In the genomic region with DNA sequence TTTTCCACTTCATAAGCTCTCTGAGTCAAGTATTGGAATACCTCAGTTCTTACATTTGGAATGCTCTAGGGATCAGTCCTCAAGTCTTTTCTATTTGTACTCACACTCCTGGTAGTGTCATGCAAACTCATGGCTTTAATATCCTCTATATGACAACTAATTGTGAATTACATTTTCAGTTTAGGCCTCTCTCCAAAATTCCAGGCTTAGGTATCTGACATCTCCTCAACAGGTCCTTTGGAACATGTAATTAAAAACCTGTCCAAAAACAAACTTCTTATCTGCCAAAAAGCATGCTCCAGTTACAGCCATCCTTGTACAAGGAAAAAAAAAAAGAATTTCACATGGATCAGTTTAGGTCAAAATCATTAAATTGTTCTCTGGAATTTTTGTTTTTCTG, we compare ENCODE assay signal across 23 cellular contexts.
DNase-seq lines count a peak whose midpoint lies in the region; ATAC-seq, FAIRE-seq and TF ChIP-seq lines count a peak whose summit lies in the region.
"Had no signal": no experiment of that assay in that cellular context is flagged by ENCODE, and none has a peak within 500 bp of the region (broad histone marks: within the 10 kb centered on the region; RNA-seq: fewer than 3 reads in every experiment).

No MANE protein-coding gene starts in this region.

- TF ChIP-seq POLR2A in HepG2 (IDR thresholded peaks at IDR 0.05; ENCODE audit: insufficient read depth in 1 of 2, low read depth in 2 of 2, low read length in 2 of 2): no peak

- TF ChIP-seq CTCF in left lung (IDR thresholded peaks at IDR 0.05) (no peak), HepG2 (CRISPR knock-in tag; IDR thresholded peaks at IDR 0.05) (no peak)

- in situ Hi-C loops in HepG2 (cut with HindIII; ENCODE audit: extremely low pct_ligation_motif_present, low pct_unique_long_range_greater_than_20kb): no loop called here

- POLR2A ChIA-PET in HepG2 (lab: Yijun Ruan, JAX): no interaction called here

- ATAC-seq in left lung: peak; percentile 43
- ATAC-seq in HepG2: no peak
- ATAC-seq in HG03280 (IDR thresholded peaks at IDR 0.05; ENCODE audit: unreplicated experiment): no peak

- no peak overlapping the region for H3K4me3 ChIP-seq in left lung
- no peak overlapping the region for H3K4me3 ChIP-seq in HepG2 (replicated peaks in 1 of 3; ENCODE audit: insufficient read depth in 1 of 3, low read depth in 2 of 3, low read length in 3 of 3)
- H3K4me3 ChIP-seq: BLaER1 had no signal

- no peak overlapping the region for H3K4me2 ChIP-seq in HepG2 (ENCODE audit: low read depth, low read length)
- H3K4me2 ChIP-seq: BLaER1 had no signal

- H3K27me3 ChIP-seq in left lung (no peaks in the 10 kb centered on the region), HepG2 (ENCODE audit: control insufficient read depth in 1 of 2, insufficient read depth in 2 of 2, low read length in 2 of 2) (no peaks in the 10 kb centered on the region)
- H3K27me3 ChIP-seq: BE2C, BLaER1 had no signal

- FAIRE-seq in HepG2 (lab: Jason Lieb, UNC): no peak
- FAIRE-seq: G401.6, GM12891, GM19239 had no signal

- TF ChIP-seq RAD21 in HepG2 (CRISPR knock-in tag; IDR thresholded peaks at IDR 0.05): no peak

- H3K79me2 ChIP-seq in HepG2 (ENCODE audit: insufficient read depth, low read length): no peaks in the 10 kb centered on the region

- no peak for TF ChIP-seq EP300 in HepG2 (IDR thresholded peaks at IDR 0.05; ENCODE audit: low read depth in 2 of 2, low read length in 2 of 2)
- TF ChIP-seq EP300 in HepG2 (CRISPR knock-in tag; IDR thresholded peaks at IDR 0.05; ENCODE audit: borderline replicate concordance): no peak

- CTCF ChIA-PET in HepG2 (lab: Yijun Ruan, JAX; ENCODE audit: low intra/inter-chr PET ratio, low total read pairs): no interaction called here

- H3K36me3 ChIP-seq in left lung (no peaks in the 10 kb centered on the region), HepG2 (replicated peaks in 1 of 2; ENCODE audit: control insufficient read depth in 1 of 2, insufficient read depth in 2 of 2, low read length in 2 of 2) (no peaks in the 10 kb centered on the region)
- H3K36me3 ChIP-seq: BE2C, BLaER1 had no signal

- no peaks in the 10 kb centered on the region for H3K4me1 ChIP-seq in left lung
- H3K4me1 ChIP-seq in HepG2 (ENCODE audit: insufficient read depth, low read length): no peaks in the 10 kb centered on the region
- H3K4me1 ChIP-seq: BE2C, BLaER1 had no signal

- no TSS peak for BruUV-seq in HepG2 (replicated peaks; lab: Mats Ljungman, UMichigan)

- H3K9me3 ChIP-seq in left lung (peaks cover 0 to 7% of the 10 kb centered on the region in 2 donors), HepG2 (ENCODE audit: low read length) (peaks cover 51% of the 10 kb centered on the region)
- H3K9me3 ChIP-seq: BE2C, BLaER1 had no signal

- H3K9ac ChIP-seq in HepG2 (ENCODE audit: insufficient read depth, low read depth, low read length): no peak overlapping the region
- H3K9ac ChIP-seq: BLaER1 had no signal

- H2AFZ ChIP-seq in HepG2 (ENCODE audit: low read length): no peak overlapping the region

- H3K27ac ChIP-seq in left lung: no peak overlapping the region
- no peak overlapping the region for H3K27ac ChIP-seq in HepG2 (ENCODE audit: extremely low read length, insufficient read depth, low read length)
- H3K27ac ChIP-seq: BLaER1 had no signal

- DNase-seq in cerebellar cortex (ENCODE audit: low spot score) (peak; percentile 67), left lung (no peak), HepG2 (ENCODE audit: low spot score) (no peak), NCI-H748 (lab: John Stamatoyannopoulos, UW; ENCODE audit: unreplicated experiment) (no peak)
- DNase-seq: 8988T; ACHN; BE2C; CD4-positive, alpha-beta memory T cell; CD4-positive, CD25-positive, alpha-beta regulatory T cell; CD8-positive, alpha-beta memory T cell; COR-L47; DMS 273 treated with DMSO at 0.1 percent for 48 hours; DMS153; DMS53; DMS79; DND-41; EL; GF-D8 had no signal

- intact Hi-C loops in left lung (cut with DNase I) (no loop called here), HepG2 (cut with micrococcal nuclease; ENCODE audit: unreplicated experiment) (no loop called here)

- no peaks in the 10 kb centered on the region for H4K20me1 ChIP-seq in HepG2 (ENCODE audit: insufficient read depth, low read length)
- H4K20me1 ChIP-seq: BLaER1 had no signal

TF ChIP-seq in HepG2, 621 proteins besides CTCF, POLR2A, EP300 and RAD21 (continues in another document):
- TF ChIP-seq, protein P1, sequence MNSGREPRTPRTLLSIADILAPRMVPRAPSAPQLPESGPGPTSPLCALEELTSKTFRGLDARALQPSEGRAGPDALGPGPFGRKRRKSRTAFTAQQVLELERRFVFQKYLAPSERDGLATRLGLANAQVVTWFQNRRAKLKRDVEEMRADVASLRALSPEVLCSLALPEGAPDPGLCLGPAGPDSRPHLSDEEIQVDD (CRISPR knock-in tag; IDR thresholded peaks at IDR 0.05; ENCODE audit: borderline replicate concordance): no peak
- no peak for TF ChIP-seq ZNF20 (CRISPR knock-in tag; IDR thresholded peaks at IDR 0.05)
- TF ChIP-seq, protein P2, sequence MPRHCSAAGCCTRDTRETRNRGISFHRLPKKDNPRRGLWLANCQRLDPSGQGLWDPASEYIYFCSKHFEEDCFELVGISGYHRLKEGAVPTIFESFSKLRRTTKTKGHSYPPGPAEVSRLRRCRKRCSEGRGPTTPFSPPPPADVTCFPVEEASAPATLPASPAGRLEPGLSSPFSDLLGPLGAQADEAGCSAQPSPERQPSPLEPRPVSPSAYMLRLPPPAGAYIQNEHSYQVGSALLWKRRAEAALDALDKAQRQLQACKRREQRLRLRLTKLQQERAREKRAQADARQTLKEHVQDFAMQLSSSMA (CRISPR knock-in tag; IDR thresholded peaks at IDR 0.05): no peak
- TF ChIP-seq, protein P3, sequence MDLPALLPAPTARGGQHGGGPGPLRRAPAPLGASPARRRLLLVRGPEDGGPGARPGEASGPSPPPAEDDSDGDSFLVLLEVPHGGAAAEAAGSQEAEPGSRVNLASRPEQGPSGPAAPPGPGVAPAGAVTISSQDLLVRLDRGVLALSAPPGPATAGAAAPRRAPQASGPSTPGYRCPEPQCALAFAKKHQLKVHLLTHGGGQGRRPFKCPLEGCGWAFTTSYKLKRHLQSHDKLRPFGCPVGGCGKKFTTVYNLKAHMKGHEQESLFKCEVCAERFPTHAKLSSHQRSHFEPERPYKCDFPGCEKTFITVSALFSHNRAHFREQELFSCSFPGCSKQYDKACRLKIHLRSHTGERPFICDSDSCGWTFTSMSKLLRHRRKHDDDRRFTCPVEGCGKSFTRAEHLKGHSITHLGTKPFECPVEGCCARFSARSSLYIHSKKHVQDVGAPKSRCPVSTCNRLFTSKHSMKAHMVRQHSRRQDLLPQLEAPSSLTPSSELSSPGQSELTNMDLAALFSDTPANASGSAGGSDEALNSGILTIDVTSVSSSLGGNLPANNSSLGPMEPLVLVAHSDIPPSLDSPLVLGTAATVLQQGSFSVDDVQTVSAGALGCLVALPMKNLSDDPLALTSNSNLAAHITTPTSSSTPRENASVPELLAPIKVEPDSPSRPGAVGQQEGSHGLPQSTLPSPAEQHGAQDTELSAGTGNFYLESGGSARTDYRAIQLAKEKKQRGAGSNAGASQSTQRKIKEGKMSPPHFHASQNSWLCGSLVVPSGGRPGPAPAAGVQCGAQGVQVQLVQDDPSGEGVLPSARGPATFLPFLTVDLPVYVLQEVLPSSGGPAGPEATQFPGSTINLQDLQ (CRISPR knock-in tag; IDR thresholded peaks at IDR 0.05): no peak
- TF ChIP-seq XBP1 (CRISPR knock-in tag; IDR thresholded peaks at IDR 0.05): no peak
- no peak for TF ChIP-seq ZNF251 (CRISPR knock-in tag; IDR thresholded peaks at IDR 0.05)
- TF ChIP-seq ZBTB7B (CRISPR knock-in tag; IDR thresholded peaks at IDR 0.05): no peak
- no peak for TF ChIP-seq FOXA1 (IDR thresholded peaks at IDR 0.05)
- no peak for TF ChIP-seq FOXA1 (CRISPR knock-in tag; IDR thresholded peaks at IDR 0.05)
- no peak for TF ChIP-seq MAF1 (CRISPR knock-in tag; IDR thresholded peaks at IDR 0.05; ENCODE audit: borderline replicate concordance)
- no peak for TF ChIP-seq MIER2 (CRISPR knock-in tag; IDR thresholded peaks at IDR 0.05)
- no peak for TF ChIP-seq ARID2 (CRISPR knock-in tag; IDR thresholded peaks at IDR 0.05; ENCODE audit: borderline replicate concordance)
- no peak for TF ChIP-seq BCL6 (CRISPR knock-in tag; IDR thresholded peaks at IDR 0.05)
- no peak for TF ChIP-seq ZNF264 (CRISPR knock-in tag; IDR thresholded peaks at IDR 0.05)
- TF ChIP-seq, protein P4, sequence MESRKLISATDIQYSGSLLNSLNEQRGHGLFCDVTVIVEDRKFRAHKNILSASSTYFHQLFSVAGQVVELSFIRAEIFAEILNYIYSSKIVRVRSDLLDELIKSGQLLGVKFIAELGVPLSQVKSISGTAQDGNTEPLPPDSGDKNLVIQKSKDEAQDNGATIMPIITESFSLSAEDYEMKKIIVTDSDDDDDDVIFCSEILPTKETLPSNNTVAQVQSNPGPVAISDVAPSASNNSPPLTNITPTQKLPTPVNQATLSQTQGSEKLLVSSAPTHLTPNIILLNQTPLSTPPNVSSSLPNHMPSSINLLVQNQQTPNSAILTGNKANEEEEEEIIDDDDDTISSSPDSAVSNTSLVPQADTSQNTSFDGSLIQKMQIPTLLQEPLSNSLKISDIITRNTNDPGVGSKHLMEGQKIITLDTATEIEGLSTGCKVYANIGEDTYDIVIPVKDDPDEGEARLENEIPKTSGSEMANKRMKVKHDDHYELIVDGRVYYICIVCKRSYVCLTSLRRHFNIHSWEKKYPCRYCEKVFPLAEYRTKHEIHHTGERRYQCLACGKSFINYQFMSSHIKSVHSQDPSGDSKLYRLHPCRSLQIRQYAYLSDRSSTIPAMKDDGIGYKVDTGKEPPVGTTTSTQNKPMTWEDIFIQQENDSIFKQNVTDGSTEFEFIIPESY (CRISPR knock-in tag; IDR thresholded peaks at IDR 0.05): no peak
- no peak for TF ChIP-seq KDM4B (CRISPR knock-in tag; IDR thresholded peaks at IDR 0.05)
- TF ChIP-seq, protein P5, sequence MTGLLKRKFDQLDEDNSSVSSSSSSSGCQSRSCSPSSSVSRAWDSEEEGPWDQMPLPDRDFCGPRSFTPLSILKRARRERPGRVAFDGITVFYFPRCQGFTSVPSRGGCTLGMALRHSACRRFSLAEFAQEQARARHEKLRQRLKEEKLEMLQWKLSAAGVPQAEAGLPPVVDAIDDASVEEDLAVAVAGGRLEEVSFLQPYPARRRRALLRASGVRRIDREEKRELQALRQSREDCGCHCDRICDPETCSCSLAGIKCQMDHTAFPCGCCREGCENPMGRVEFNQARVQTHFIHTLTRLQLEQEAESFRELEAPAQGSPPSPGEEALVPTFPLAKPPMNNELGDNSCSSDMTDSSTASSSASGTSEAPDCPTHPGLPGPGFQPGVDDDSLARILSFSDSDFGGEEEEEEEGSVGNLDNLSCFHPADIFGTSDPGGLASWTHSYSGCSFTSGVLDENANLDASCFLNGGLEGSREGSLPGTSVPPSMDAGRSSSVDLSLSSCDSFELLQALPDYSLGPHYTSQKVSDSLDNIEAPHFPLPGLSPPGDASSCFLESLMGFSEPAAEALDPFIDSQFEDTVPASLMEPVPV (CRISPR knock-in tag; IDR thresholded peaks at IDR 0.05): no peak
- TF ChIP-seq SP2 (CRISPR knock-in tag; IDR thresholded peaks at IDR 0.05): no peak
- TF ChIP-seq ARNT (IDR thresholded peaks at IDR 0.05): no peak
